ENCODE assay signal across 26 cellular contexts in the genomic region with DNA sequence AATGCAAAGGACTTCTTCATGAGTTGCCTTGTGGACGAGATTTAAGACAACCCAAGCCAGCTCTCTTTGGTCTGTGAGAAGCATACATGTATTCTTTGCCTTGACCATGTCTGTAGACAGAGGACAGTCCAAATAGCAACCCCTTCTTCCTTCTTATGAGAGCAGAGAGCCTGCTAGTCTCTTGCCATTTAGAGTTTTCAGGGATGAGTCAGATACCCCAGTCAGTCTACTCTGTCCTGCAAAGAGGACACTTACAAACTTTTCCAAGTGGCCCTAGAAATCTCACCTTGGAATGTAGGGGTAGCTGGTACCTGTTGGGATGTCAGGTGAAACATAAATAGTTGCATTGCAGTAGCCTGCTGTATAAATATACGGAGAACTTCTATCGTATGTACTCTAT. TPM values are rescaled to one million over a fixed set of nuclear protein-coding genes. Genes with fewer than 3 reads are reported as not detected.
DNase-seq lines count a peak whose midpoint lies in the region; ATAC-seq, FAIRE-seq and TF ChIP-seq lines count a peak whose summit lies in the region.
"Had no signal": no experiment of that assay in that cellular context is flagged by ENCODE, and none has a peak within 500 bp of the region (broad histone marks: within the 10 kb centered on the region; RNA-seq: fewer than 3 reads in every experiment).

No MANE protein-coding gene starts in this region.

- ATAC-seq in foreskin keratinocyte = peak; percentile 14
- no peak for ATAC-seq in HG03196 (IDR thresholded peaks at IDR 0.05; ENCODE audit: unreplicated experiment)
- ATAC-seq in left lobe of liver = no peak
- ATAC-seq in GM19397 (IDR thresholded peaks at IDR 0.05; ENCODE audit: unreplicated experiment) = no peak
- ATAC-seq: GM23338; HepG2; left cardiac atrium; Right ventricle myocardium inferior; stimulated activated memory B cell treated with anti-CD40 and anti-IgM and Interleukin-4, amounts not matched to agents 10 μg/mL and 1 μg/mL and 100 μg/mL, for 72 hours had no signal

- H3K4me1 ChIP-seq in breast epithelium (peaks cover 0 to 2% of the 10 kb centered on the region in 2 donors), foreskin keratinocyte (peaks cover 9% of the 10 kb centered on the region)

- no peak for TF ChIP-seq CTCF in MCF 10A (IDR thresholded peaks at IDR 0.05; ENCODE audit: unreplicated experiment)
- no peak for TF ChIP-seq CTCF in breast epithelium (IDR thresholded peaks at IDR 0.05)
- TF ChIP-seq CTCF in foreskin keratinocyte (conservative IDR thresholded peaks at IDR 0.05) = no peak

- H3K4me3 Mint-ChIP-seq in MCF 10A (ENCODE audit: unreplicated experiment) = no peak overlapping the region
- H3K4me3 Mint-ChIP-seq: activated T-helper 1 cell treated with anti-CD3 and anti-CD28 coated beads, Interleukin-12 subunit alpha, Interleukin-12 subunit beta, Interleukin-2, Interleukin-4 antibody, amounts not matched to agents 30 ng/mL and 10 ng/mL and 1 ng/mL, durations not matched to agents 14 hours and 24 hours and 36 hours; endodermal cell; GM23338; stimulated activated memory B cell treated with anti-CD40 and anti-IgM and Interleukin-4, amounts not matched to agents 10 μg/mL and 1 μg/mL and 100 μg/mL, for 72 hours had no signal

- H3K27ac ChIP-seq in breast epithelium = no peak overlapping the region
- H3K27ac ChIP-seq in foreskin keratinocyte = no peak overlapping the region
- H3K27ac ChIP-seq: C4-2B had no signal

- peaks cover 17% of the 10 kb centered on the region for H3K4me1 Mint-ChIP-seq in MCF 10A (ENCODE audit: insufficient read depth, unreplicated experiment)
- H3K4me1 Mint-ChIP-seq: GM23338 had no signal

- DNase-seq in MCF 10A (ENCODE audit: unreplicated experiment) (peak; percentile 45), breast epithelium (ENCODE audit: low spot score in 2 of 2) (no peak), RPMI7951 (ENCODE audit: low read depth) (peak; percentile 14), foreskin keratinocyte (no peak), left lobe of liver (ENCODE audit: low spot score) (no peak), GM12891 (ENCODE audit: insufficient read length, low spot score) (no peak)
- DNase-seq: ACHN; activated naive CD4-positive, alpha-beta T cell treated with anti-CD3 and anti-CD28 coated beads, Interleukin-2, amount 50 U/mL, for 16 hours; anterior cingulate cortex; cortex of kidney; endodermal cell; left cardiac atrium; mesendoderm; NCI-H1417; NCI-H2081 treated with DMSO at 0.1 percent for 48 hours; NCI-H774; stimulated activated CD4-positive, alpha-beta T cell treated with anti-CD3 and anti-CD28 coated beads, Interleukin-4, amount 100 ng/mL, for 1 hour had no signal

- H3K4me3 ChIP-seq in breast epithelium = no peak overlapping the region
- H3K4me3 ChIP-seq: GM23338 had no signal

- H3K36me3 ChIP-seq in breast epithelium = no peaks in the 10 kb centered on the region

- H3K27ac Mint-ChIP-seq in MCF 10A (ENCODE audit: low read depth, unreplicated experiment) = peak overlapping the region; percentile 94
- H3K27ac Mint-ChIP-seq: activated T-helper 1 cell treated with anti-CD3 and anti-CD28 coated beads, Interleukin-12 subunit alpha, Interleukin-12 subunit beta, Interleukin-2, Interleukin-4 antibody, amounts not matched to agents 30 ng/mL and 10 ng/mL and 1 ng/mL, durations not matched to agents 14 hours and 24 hours and 36 hours; endodermal cell; GM23338; stimulated activated memory B cell treated with anti-CD40 and anti-IgM and Interleukin-4, amounts not matched to agents 10 μg/mL and 1 μg/mL and 100 μg/mL, for 72 hours had no signal

- H3K27me3 ChIP-seq in breast epithelium (no peaks in the 10 kb centered on the region), foreskin keratinocyte (no peaks in the 10 kb centered on the region)

- TF ChIP-seq POLR2A in breast epithelium (IDR thresholded peaks at IDR 0.05) (no peak), GM12891 (IDR thresholded peaks at IDR 0.05; ENCODE audit: low read depth, low read length) (no peak)

- H3K9me3 ChIP-seq in breast epithelium = no peaks in the 10 kb centered on the region

- FAIRE-seq in GM12891 (lab: Jason Lieb, UNC) = no peak
- FAIRE-seq: D721Med, HepG2 had no signal

- H3K27me3 Mint-ChIP-seq in MCF 10A (ENCODE audit: insufficient read depth, unreplicated experiment) = no peaks in the 10 kb centered on the region
- H3K27me3 Mint-ChIP-seq: stimulated activated memory B cell treated with anti-CD40 and anti-IgM and Interleukin-4, amounts not matched to agents 10 μg/mL and 1 μg/mL and 100 μg/mL, for 72 hours had no signal

- no TSS peak for BruUV-seq in MCF 10A (replicated peaks; lab: Mats Ljungman, UMichigan)

- peaks cover 61% of the 10 kb centered on the region for H3K36me3 Mint-ChIP-seq in MCF 10A (ENCODE audit: insufficient read depth, unreplicated experiment)

- CTCF ChIA-PET in MCF 10A (lab: Yijun Ruan, JAX) = interaction anchor here (1.0 to 2.1 kb wide), 2 partner anchors 74 to 120 kb away, joined by 3 to 7 read pairs; no protein-coding TSS in a partner anchor

- no peaks in the 10 kb centered on the region for H3K9me3 Mint-ChIP-seq in MCF 10A (ENCODE audit: unreplicated experiment)
- H3K9me3 Mint-ChIP-seq: GM23338; stimulated activated memory B cell treated with anti-CD40 and anti-IgM and Interleukin-4, amounts not matched to agents 10 μg/mL and 1 μg/mL and 100 μg/mL, for 72 hours had no signal

- intact Hi-C loops in MCF 10A (cut with micrococcal nuclease) = loop anchor here (1.0 to 5.0 kb wide), 2 partner anchors 37 to 59 kb away; no protein-coding TSS in a partner anchor
- intact Hi-C loops in breast epithelium (cut with DNase I; ENCODE audit: low total_unique reads) = no loop called here

- POLR2A ChIA-PET in MCF 10A (lab: Yijun Ruan, JAX) = interaction anchor here (0.9 to 4.4 kb wide), 5 partner anchors 10 to 73 kb away, joined by 4 to 22 read pairs (median 5); partner anchors contain the start of gene DNAJC3

TF ChIP-seq in GM12891, 5 proteins besides CTCF, POLR2A, EP300 and RAD21:
- TF ChIP-seq PAX5 (IDR thresholded peaks at IDR 0.05; ENCODE audit: insufficient read depth, low read length, severe bottlenecking) (no peak), TAF1 (IDR thresholded peaks at IDR 0.05; ENCODE audit: low read depth, low read length) (no peak), POLR2AphosphoS5 (IDR thresholded peaks at IDR 0.05; ENCODE audit: low read depth, low read length) (no peak), POU2F2 (IDR thresholded peaks at IDR 0.05; ENCODE audit: low read depth, low read length) (no peak), SPI1 (IDR thresholded peaks at IDR 0.05; ENCODE audit: low read depth, low read length) (no peak)

RNA-seq across cellular contexts. Expression of gene DNAJC3, which starts 36.7 kb away (rescaled TPM):
- 113 and 132 TPM in 2 replicates for total RNA-seq in MCF 10A (2022)
- total RNA-seq in breast epithelium = 10 to 100 TPM; 44.3 to 62.3 (median 60.3) TPM
- total RNA-seq in RPMI7951 (2014; rRNA removed; shearing (Covaris generic)) = 30.0 and 31.1 TPM in 2 replicates
- 39.0 and 48.8 TPM in 2 replicates for total RNA-seq in foreskin keratinocyte
- 10.8 and 11.8 TPM in 2 replicates for polyA plus RNA-seq in foreskin keratinocyte
- 50.7 TPM for total RNA-seq in left lobe of liver
- 8.9 TPM for polyA plus RNA-seq in GM12891 (2012; ENCODE audit: low read depth, missing spikeins)

Comparison
In these comparisons a context has a peak if more than half of its experiments do, and no peak if none do; other contexts are left out.
1. DNase-seq: peak in MCF 10A (single experiment) and RPMI7951 (single experiment); none in breast epithelium (0 of 2), foreskin keratinocyte (0 of 2), left lobe of liver (single experiment) and GM12891 (single experiment).